ENCODE assay signal across 1 cellular context in the genomic region with DNA sequence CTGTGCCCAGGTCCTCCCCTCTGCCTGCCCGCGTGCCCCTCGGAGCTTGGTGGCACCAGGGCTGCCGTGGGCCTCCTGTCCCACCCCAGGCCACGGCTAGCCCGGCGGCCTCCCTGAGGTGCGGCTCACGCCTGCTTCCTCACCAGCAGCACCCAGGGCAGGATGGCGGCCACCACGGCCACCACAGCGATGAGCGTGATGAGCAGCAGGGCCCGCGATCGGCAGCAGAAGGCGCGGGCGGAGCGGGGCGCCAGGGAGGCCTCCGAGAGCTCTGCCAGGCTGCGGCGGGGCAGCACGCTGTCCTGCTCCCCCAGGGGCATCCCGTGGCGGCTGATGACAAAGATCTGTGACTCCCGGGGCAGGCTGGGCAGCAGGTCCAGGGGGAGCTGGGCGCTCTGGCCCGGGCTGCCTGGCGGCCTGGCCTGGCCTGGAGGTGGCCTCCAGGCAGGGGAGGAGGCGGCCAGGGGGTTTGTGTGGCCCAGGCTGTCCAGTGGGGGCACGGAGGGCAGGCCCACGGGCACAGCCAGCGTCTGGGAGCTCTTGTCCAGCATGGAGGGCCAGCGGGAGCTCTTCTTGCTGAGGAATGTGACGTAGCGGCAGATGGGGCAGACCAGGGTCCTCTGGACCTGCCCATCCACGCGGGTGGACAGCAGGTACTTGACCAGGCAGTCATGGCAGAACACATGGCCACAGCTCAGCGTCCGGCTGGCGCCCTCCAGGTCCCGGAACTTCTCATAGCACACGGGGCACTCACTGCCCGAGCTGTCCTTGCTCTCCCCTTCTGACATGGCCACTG.
A peak's percentile ranks its signal among the peaks of the same experiment; 100 is the strongest.
TF ChIP-seq lines count a peak whose summit lies in the region.

No MANE protein-coding gene starts in this region.

TF ChIP-seq in K562, 482 proteins besides CTCF, POLR2A, EP300 and RAD21:
- TF ChIP-seq ATF2 (CRISPR knock-in tag; IDR thresholded peaks at IDR 0.05) (no peak), TFE3 (CRISPR knock-in tag; IDR thresholded peaks at IDR 0.05) (no peak), NFE2L1 (tag; IDR thresholded peaks at IDR 0.05; ENCODE audit: borderline replicate concordance, low read depth) (no peak), ERF (CRISPR knock-in tag; IDR thresholded peaks at IDR 0.05) (no peak)
- TF ChIP-seq, protein P1, sequence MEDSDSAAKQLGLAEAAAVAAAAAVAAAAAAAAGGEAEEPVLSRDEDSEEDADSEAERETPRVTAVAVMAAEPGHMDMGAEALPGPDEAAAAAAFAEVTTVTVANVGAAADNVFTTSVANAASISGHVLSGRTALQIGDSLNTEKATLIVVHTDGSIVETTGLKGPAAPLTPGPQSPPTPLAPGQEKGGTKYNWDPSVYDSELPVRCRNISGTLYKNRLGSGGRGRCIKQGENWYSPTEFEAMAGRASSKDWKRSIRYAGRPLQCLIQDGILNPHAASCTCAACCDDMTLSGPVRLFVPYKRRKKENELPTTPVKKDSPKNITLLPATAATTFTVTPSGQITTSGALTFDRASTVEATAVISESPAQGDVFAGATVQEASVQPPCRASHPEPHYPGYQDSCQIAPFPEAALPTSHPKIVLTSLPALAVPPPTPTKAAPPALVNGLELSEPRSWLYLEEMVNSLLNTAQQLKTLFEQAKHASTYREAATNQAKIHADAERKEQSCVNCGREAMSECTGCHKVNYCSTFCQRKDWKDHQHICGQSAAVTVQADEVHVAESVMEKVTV (CRISPR knock-in tag; IDR thresholded peaks at IDR 0.05), result no peak
- TF ChIP-seq, protein P2, sequence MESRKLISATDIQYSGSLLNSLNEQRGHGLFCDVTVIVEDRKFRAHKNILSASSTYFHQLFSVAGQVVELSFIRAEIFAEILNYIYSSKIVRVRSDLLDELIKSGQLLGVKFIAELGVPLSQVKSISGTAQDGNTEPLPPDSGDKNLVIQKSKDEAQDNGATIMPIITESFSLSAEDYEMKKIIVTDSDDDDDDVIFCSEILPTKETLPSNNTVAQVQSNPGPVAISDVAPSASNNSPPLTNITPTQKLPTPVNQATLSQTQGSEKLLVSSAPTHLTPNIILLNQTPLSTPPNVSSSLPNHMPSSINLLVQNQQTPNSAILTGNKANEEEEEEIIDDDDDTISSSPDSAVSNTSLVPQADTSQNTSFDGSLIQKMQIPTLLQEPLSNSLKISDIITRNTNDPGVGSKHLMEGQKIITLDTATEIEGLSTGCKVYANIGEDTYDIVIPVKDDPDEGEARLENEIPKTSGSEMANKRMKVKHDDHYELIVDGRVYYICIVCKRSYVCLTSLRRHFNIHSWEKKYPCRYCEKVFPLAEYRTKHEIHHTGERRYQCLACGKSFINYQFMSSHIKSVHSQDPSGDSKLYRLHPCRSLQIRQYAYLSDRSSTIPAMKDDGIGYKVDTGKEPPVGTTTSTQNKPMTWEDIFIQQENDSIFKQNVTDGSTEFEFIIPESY (CRISPR knock-in tag; IDR thresholded peaks at IDR 0.05), result 0 out of 2 replicates have a peak, but pooled peaks have one; percentile 35
